21 cellular contexts compared by ENCODE assay signal in genomic region chr4:24063771-24064170, GRCh38.
DNase-seq lines count a peak whose midpoint lies in the region; ATAC-seq and TF ChIP-seq lines count a peak whose summit lies in the region.
"Had no signal": no experiment of that assay in that cellular context is flagged by ENCODE, and none has a peak within 500 bp of the region (broad histone marks: within the 10 kb centered on the region; RNA-seq: fewer than 3 reads in every experiment).

No MANE protein-coding gene starts in this region.

- H3K27me3 Mint-ChIP-seq in glutamatergic neuron (ENCODE audit: unreplicated experiment), result peaks cover 8% of the 10 kb centered on the region
- H3K27me3 Mint-ChIP-seq: CD4-positive, CD25-positive, alpha-beta regulatory T cell had no signal

- no peak overlapping the region for H3K4me3 Mint-ChIP-seq in glutamatergic neuron (ENCODE audit: unreplicated experiment)
- H3K4me3 Mint-ChIP-seq: CD4-positive, CD25-positive, alpha-beta regulatory T cell; GM23338; neural progenitor cell had no signal

- H3K4me1 Mint-ChIP-seq in glutamatergic neuron (ENCODE audit: low read depth, unreplicated experiment), result peaks cover 38% of the 10 kb centered on the region
- H3K4me1 Mint-ChIP-seq: CD4-positive, CD25-positive, alpha-beta regulatory T cell; GM23338 had no signal

- H3K27ac Mint-ChIP-seq in glutamatergic neuron (ENCODE audit: unreplicated experiment), result no peak overlapping the region
- H3K27ac Mint-ChIP-seq: CD4-positive, CD25-positive, alpha-beta regulatory T cell; GM23338; neural progenitor cell had no signal

- ATAC-seq in HG03460 (IDR thresholded peaks at IDR 0.05; ENCODE audit: unreplicated experiment), result no peak
- ATAC-seq: GM23338 had no signal

- DNase-seq in G401 (ENCODE audit: low spot score) (peak; percentile 58), NCI-H187 (lab: John Stamatoyannopoulos, UW) (peak; percentile 47 to 67), NCI-H446 treated with DMSO at 0.1 percent for 48 hours (lab: John Stamatoyannopoulos, UW) (peak; percentile 70), glutamatergic neuron (peak; percentile 18)
- DNase-seq in central memory CD4-positive, alpha-beta T cell, result no peak
- DNase-seq in activated CD4-positive, CD25-positive, alpha-beta regulatory T cell treated with anti-CD3 and anti-CD28 coated beads, Interleukin-2, amount 50 U/mL, for 72 hours, result no peak
- DNase-seq: activated CD4-positive, alpha-beta T cell treated with anti-CD3 and anti-CD28 coated beads for 4 hours; activated CD8-positive, alpha-beta memory T cell treated with anti-CD3 and anti-CD28 coated beads for 24 hours; activated gamma-delta T cell treated with Interleukin-2 at 50 U/mL for 16 hours; activated T-cell treated with anti-CD3 and anti-CD28 coated beads, Interleukin-2, amount 50 U/mL, for 1 hour; CD4-positive, CD25-positive, alpha-beta regulatory T cell; effector CD4-positive, alpha-beta T cell; Karpas-422; kidney; stimulated activated CD8-positive, alpha-beta memory T cell treated with anti-CD3 and anti-CD28 coated beads, Interleukin-4, amount 100 ng/mL, for 48 hours; stomach; T-helper 2 cell; trophoblast cell had no signal

- in situ Hi-C loops in G401 (cut with HindIII; ENCODE audit: low sequenced_read_pairs), result no loop called here

- H3K36me3 Mint-ChIP-seq in glutamatergic neuron (ENCODE audit: unreplicated experiment), result no peaks in the 10 kb centered on the region
- H3K36me3 Mint-ChIP-seq: CD4-positive, CD25-positive, alpha-beta regulatory T cell; neural progenitor cell had no signal

- TF ChIP-seq CTCF in glutamatergic neuron (IDR thresholded peaks at IDR 0.05; ENCODE audit: partially characterized antibody, unreplicated experiment), result no peak

- H3K9me3 Mint-ChIP-seq in glutamatergic neuron (ENCODE audit: unreplicated experiment), result peaks cover 16% of the 10 kb centered on the region
- H3K9me3 Mint-ChIP-seq: GM23338, neural progenitor cell had no signal

Comparison
In these comparisons a context has a peak if more than half of its experiments do, and no peak if none do; other contexts are left out.
1. DNase-seq: peak in G401 (single experiment), NCI-H187 (2 of 2), NCI-H446 treated with DMSO at 0.1 percent for 48 hours (single experiment) and glutamatergic neuron (single experiment); none in central memory CD4-positive, alpha-beta T cell (single experiment) and activated CD4-positive, CD25-positive, alpha-beta regulatory T cell treated with anti-CD3 and anti-CD28 coated beads, Interleukin-2, amount 50 U/mL, for 72 hours (single experiment).